In genomic region chr11:843818-844692, GRCh38 we compare ENCODE assay signal across 8 cellular contexts. TPM values are rescaled to one million over a fixed set of nuclear protein-coding genes. Genes with fewer than 3 reads are reported as not detected.
DNase-seq lines count a peak whose midpoint lies in the region; ATAC-seq and TF ChIP-seq lines count a peak whose summit lies in the region.

No MANE protein-coding gene starts in this region.

- H3K9me3 ChIP-seq in DOHH2 (ENCODE audit: control insufficient read depth, insufficient read depth, low read length): no peaks in the 10 kb centered on the region
- H3K9me3 ChIP-seq in MG63: no peaks in the 10 kb centered on the region

- H3K4me2 ChIP-seq in DOHH2 (ENCODE audit: low read length): peak overlapping the region; percentile 90

- peaks cover 22% of the 10 kb centered on the region for H3K27me3 ChIP-seq in DOHH2 (ENCODE audit: control insufficient read depth, low read length)
- H3K27me3 ChIP-seq in MG63: no peaks in the 10 kb centered on the region

- H3K4me1 ChIP-seq in DOHH2 (ENCODE audit: control insufficient read depth, low read length): peaks cover 38% of the 10 kb centered on the region

- no peak overlapping the region for H3K27ac ChIP-seq in DOHH2 (ENCODE audit: low read depth, low read length)
- H3K27ac ChIP-seq in skin epidermis: peak overlapping the region; percentile 91 to 100 (median 98)

- no peaks in the 10 kb centered on the region for H3F3A ChIP-seq in DOHH2 (ENCODE audit: control insufficient read depth, insufficient read depth)

- peaks cover 14% of the 10 kb centered on the region for H4K20me1 ChIP-seq in DOHH2 (ENCODE audit: control insufficient read depth, insufficient read depth, low read depth, low read length)

- H3K27ac Mint-ChIP-seq in MCF 10A (ENCODE audit: low read depth, unreplicated experiment): peak overlapping the region; percentile 90

- intact Hi-C loops in MCF 10A (cut with micrococcal nuclease): loop anchor here (2.0 to 5.0 kb wide), 2 partner anchors 37 to 207 kb away; partner anchors contain the start of genes PIDD1 and RPLP2

- peak overlapping the region; percentile 92 for H3K4me3 ChIP-seq in DOHH2 (ENCODE audit: low read length)
- peak overlapping the region; percentile 98 for H3K4me3 ChIP-seq in MG63
- H3K4me3 ChIP-seq in skin epidermis: peak overlapping the region; percentile 70 to 99 (median 86)

- H3K36me3 Mint-ChIP-seq in MCF 10A (ENCODE audit: insufficient read depth, unreplicated experiment): peaks cover 49% of the 10 kb centered on the region

- POLR2A ChIA-PET in MCF 10A (lab: Yijun Ruan, JAX): interaction anchor here (0.5 to 7.2 kb wide), 18 partner anchors 10 to 465 kb away, joined by 3 to 141 read pairs (median 5); partner anchors contain the start of genes CD151, CHID1, PIDD1 and PNPLA2

- CTCF ChIA-PET in MCF 10A (lab: Yijun Ruan, JAX): interaction anchor here (0.6 kb wide), 2 partner anchors 10 to 339 kb away, joined by 3 to 4 read pairs; no protein-coding TSS in a partner anchor

- no peaks in the 10 kb centered on the region for H3K9me3 Mint-ChIP-seq in MCF 10A (ENCODE audit: unreplicated experiment)

- no peaks in the 10 kb centered on the region for H3K9me2 ChIP-seq in DOHH2 (replicated peaks; ENCODE audit: control insufficient read depth, low read length)

- TF ChIP-seq CTCF in DOHH2 (IDR thresholded peaks at IDR 0.05; ENCODE audit: low read depth, low read length, poor library complexity, severe bottlenecking) (no peak), MCF 10A (IDR thresholded peaks at IDR 0.05; ENCODE audit: unreplicated experiment) (no peak)

- H3K79me2 ChIP-seq in DOHH2 (ENCODE audit: control insufficient read depth, low read length): peaks cover 25% of the 10 kb centered on the region

- H3K36me3 ChIP-seq in DOHH2 (ENCODE audit: control insufficient read depth, low read length) (peaks cover 26% of the 10 kb centered on the region), MG63 (peaks cover 69% of the 10 kb centered on the region)

- peak; percentile 100 for DNase-seq in MG63
- peak; percentile 92 for DNase-seq in MCF 10A (ENCODE audit: unreplicated experiment)
- DNase-seq in iPS-NIHi11 (ENCODE audit: low spot score): peak; percentile 74
- DNase-seq in superior temporal gyrus (ENCODE audit: extremely low spot score): no peak

- no peaks in the 10 kb centered on the region for H3K27me3 Mint-ChIP-seq in MCF 10A (ENCODE audit: insufficient read depth, unreplicated experiment)

- peaks cover 25% of the 10 kb centered on the region for H3K4me1 Mint-ChIP-seq in MCF 10A (ENCODE audit: insufficient read depth, unreplicated experiment)

- ATAC-seq in HG02981 (IDR thresholded peaks at IDR 0.05; ENCODE audit: unreplicated experiment) (no peak), HG03354 (IDR thresholded peaks at IDR 0.05; ENCODE audit: poor library complexity, severe bottlenecking, unreplicated experiment) (no peak)

- H3K4me3 Mint-ChIP-seq in MCF 10A (ENCODE audit: unreplicated experiment): peak overlapping the region; percentile 87

- BruUV-seq in MCF 10A (replicated peaks; lab: Mats Ljungman, UMichigan): no TSS peak

RNA-seq across cellular contexts. Expression of gene TSPAN4, which starts 1.4 kb away (rescaled TPM):
- total RNA-seq in MG63 (2014; rRNA removed; shearing (Covaris generic); ENCODE audit: low replicate concordance): 222 and 399 TPM in 2 replicates
- total RNA-seq in MCF 10A (2022): 118 and 148 TPM in 2 replicates

RNA-seq across cellular contexts. Expression of gene POLR2L, which starts 1.7 kb away (rescaled TPM):
- total RNA-seq in MG63 (2014; rRNA removed; shearing (Covaris generic); ENCODE audit: low replicate concordance): 9.7 and 190 TPM in 2 replicates
- 96.9 and 118 TPM in 2 replicates for total RNA-seq in MCF 10A (2022)

RNA-seq across cellular contexts. Expression of gene CD151, which starts 11.3 kb away (rescaled TPM):
- 1,173 and 1,451 TPM in 2 replicates for total RNA-seq in MG63 (2014; rRNA removed; shearing (Covaris generic); ENCODE audit: low replicate concordance)
- 404 and 412 TPM in 2 replicates for total RNA-seq in MCF 10A (2022)

RNA-seq across cellular contexts. Expression of gene CRACR2B, which starts 16.3 kb away (rescaled TPM):
- total RNA-seq in MG63 (2014; rRNA removed; shearing (Covaris generic); ENCODE audit: low replicate concordance): not detected in 2 replicates
- 1.2 and 1.9 TPM in 2 replicates for total RNA-seq in MCF 10A (2022)

RNA-seq across cellular contexts. Expression of gene PNPLA2, which starts 25.3 kb away (rescaled TPM):
- 4.2 and 12.4 TPM in 2 replicates for total RNA-seq in MG63 (2014; rRNA removed; shearing (Covaris generic); ENCODE audit: low replicate concordance)
- total RNA-seq in MCF 10A (2022): 100 and 112 TPM in 2 replicates
